ENCODE assay signal across 1 cellular context in genomic region chr7:101942603-101943210, GRCh38.
TF ChIP-seq lines count a peak whose summit lies in the region.

No MANE protein-coding gene starts in this region.

TF ChIP-seq in HCT116, 20 proteins besides CTCF, POLR2A, EP300 and RAD21 (continued from another document):
- TF ChIP-seq SP1 (IDR thresholded peaks at IDR 0.05; ENCODE audit: low read depth) (no peak), EZH2phosphoT487 (IDR thresholded peaks at IDR 0.05; ENCODE audit: borderline replicate concordance) (no peak), MAX (IDR thresholded peaks at IDR 0.05) (no peak), SRF (IDR thresholded peaks at IDR 0.05; ENCODE audit: low read depth) (no peak), JUND (IDR thresholded peaks at IDR 0.05) (no peak), YY1 (IDR thresholded peaks at IDR 0.05; ENCODE audit: extremely low read depth, insufficient replicate concordance, low read depth, low read length) (no peak), SIN3A (IDR thresholded peaks at IDR 0.05; ENCODE audit: low read depth) (no peak)
TF ChIP-seq in HCT116: peak in this region for 0.
